14 cellular contexts compared by ENCODE assay signal in genomic region chr10:67691861-67692260, GRCh38. TPM values are rescaled to one million over a fixed set of nuclear protein-coding genes. Genes with fewer than 3 reads are reported as not detected.
DNase-seq lines count a peak whose midpoint lies in the region; FAIRE-seq and TF ChIP-seq lines count a peak whose summit lies in the region.
"Not testable (repeated sequence)": the region's sequence is repeated elsewhere in the genome, so short reads cannot be mapped to it uniquely, and the experiment has no call there.
"Had no signal": no experiment of that assay in that cellular context is flagged by ENCODE, and none has a peak within 500 bp of the region (broad histone marks: within the 10 kb centered on the region; RNA-seq: fewer than 3 reads in every experiment).

No MANE protein-coding gene starts in this region.

- not testable (repeated sequence) for H3K4me1 Mint-ChIP-seq in glutamatergic neuron (ENCODE audit: low read depth, unreplicated experiment)

- H3K27ac ChIP-seq in kidney (ENCODE audit: low read depth in 2 of 2, low read length in 2 of 2): not testable (repeated sequence)

- TF ChIP-seq CTCF in glutamatergic neuron (IDR thresholded peaks at IDR 0.05; ENCODE audit: partially characterized antibody, unreplicated experiment); kidney (IDR thresholded peaks at IDR 0.05; ENCODE audit: borderline replicate concordance, extremely low read depth, insufficient read depth): not testable (repeated sequence)

- not testable (repeated sequence) for H3K36me3 Mint-ChIP-seq in glutamatergic neuron (ENCODE audit: unreplicated experiment)

- not testable (repeated sequence) for H3K27ac Mint-ChIP-seq in glutamatergic neuron (ENCODE audit: unreplicated experiment)

- H3K9ac ChIP-seq in kidney (ENCODE audit: low read length in 2 of 2): not testable (repeated sequence)

- not testable (repeated sequence) for H3K4me3 Mint-ChIP-seq in glutamatergic neuron (ENCODE audit: unreplicated experiment)

- H3K4me3 ChIP-seq in kidney (ENCODE audit: low read length in 2 of 2): not testable (repeated sequence)

- FAIRE-seq in kidney (lab: Jason Lieb, UNC): not testable (repeated sequence)

- H3K9me3 Mint-ChIP-seq in glutamatergic neuron (ENCODE audit: unreplicated experiment): not testable (repeated sequence)

- DNase-seq in glutamatergic neuron (peak; percentile 17), kidney (peak; percentile 51)

- not testable (repeated sequence) for H3K4me1 ChIP-seq in kidney (ENCODE audit: control insufficient read depth in 1 of 2, insufficient read depth in 1 of 2, low read depth in 1 of 2, low read length in 2 of 2)

- intact Hi-C loops in kidney (cut with DNase I): loop anchor here (10.0 kb wide), 1 partner anchor 83 kb away; no protein-coding TSS in a partner anchor

- H3K36me3 ChIP-seq in kidney (ENCODE audit: control insufficient read depth in 1 of 2, insufficient read depth in 2 of 2, low read length in 2 of 2): not testable (repeated sequence)

- H3K27me3 Mint-ChIP-seq in glutamatergic neuron (ENCODE audit: unreplicated experiment): not testable (repeated sequence)

- H3K9me3 ChIP-seq in kidney (ENCODE audit: control insufficient read depth in 1 of 2, low read length in 2 of 2): not testable (repeated sequence)

RNA-seq across cellular contexts. Expression of gene CTNNA3, which starts 4.1 kb away (rescaled TPM):
- 3.3 TPM for total RNA-seq in glutamatergic neuron (ENCODE audit: unreplicated experiment)
- 0.72 TPM for total RNA-seq in kidney
- polyA plus RNA-seq in kidney (ENCODE audit: insufficient read depth, low read depth, low replicate concordance): 0.45 TPM
- total RNA-seq: A172; A673; B cell; Calu3; CD4-positive, alpha-beta memory T cell; CD4-positive, CD25-positive, alpha-beta regulatory T cell; CD8-positive, alpha-beta memory T cell; CD8-positive, alpha-beta T cell; Daoy had no signal
- polyA plus RNA-seq: A549; BJ; CD14-positive monocyte; CD4-positive, alpha-beta memory T cell; CD4-positive, CD25-positive, alpha-beta regulatory T cell had no signal
